In the genomic region with DNA sequence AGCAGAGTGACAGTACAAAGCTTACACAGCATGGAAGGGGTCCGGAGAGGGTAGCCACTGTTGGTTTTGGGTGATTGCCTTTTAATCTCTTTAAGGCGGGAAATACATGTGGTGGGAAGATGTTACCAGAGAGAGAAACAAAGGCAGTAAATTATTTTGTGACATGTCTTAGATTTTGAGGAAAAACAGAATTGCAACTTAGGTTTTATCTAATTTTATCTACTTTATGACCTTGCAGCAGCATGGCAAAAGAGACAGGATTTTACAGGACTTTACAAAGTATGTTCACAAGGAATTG, we compare ENCODE assay signal across 11 cellular contexts. TPM values are rescaled to one million over a fixed set of nuclear protein-coding genes. Genes with fewer than 3 reads are reported as not detected.
A peak's percentile ranks its signal among the peaks of the same experiment; 100 is the strongest.
DNase-seq lines count a peak whose midpoint lies in the region; ATAC-seq and TF ChIP-seq lines count a peak whose summit lies in the region.
"Had no signal": no experiment of that assay in that cellular context is flagged by ENCODE, and none has a peak within 500 bp of the region (broad histone marks: within the 10 kb centered on the region; RNA-seq: fewer than 3 reads in every experiment).

No MANE protein-coding gene starts in this region.

- H3K4me3 Mint-ChIP-seq in central memory CD8-positive, alpha-beta T cell: peak overlapping the region; percentile 85

- H3K36me3 ChIP-seq in left ventricle myocardium inferior (no peaks in the 10 kb centered on the region), muscle layer of colon (ENCODE audit: insufficient read depth, low read length) (no peaks in the 10 kb centered on the region), upper lobe of left lung (no peaks in the 10 kb centered on the region)

- H3K9me3 Mint-ChIP-seq in central memory CD8-positive, alpha-beta T cell: no peaks in the 10 kb centered on the region

- H3K9me3 ChIP-seq in left ventricle myocardium inferior (replicated peaks) (no peaks in the 10 kb centered on the region), muscle layer of colon (ENCODE audit: low read length) (no peaks in the 10 kb centered on the region), upper lobe of left lung (no peaks in the 10 kb centered on the region)

- H3K4me3 ChIP-seq in left ventricle myocardium inferior (peak overlapping the region; percentile 67), muscle layer of colon (ENCODE audit: low read depth in 1 of 2, low read length in 2 of 2) (peak overlapping the region; percentile 0 to 45), upper lobe of left lung (peak overlapping the region; percentile 40 to 69 (median 55))

- H3K27ac ChIP-seq in left ventricle myocardium inferior (replicated peaks) (peak overlapping the region; percentile 93), muscle layer of colon (ENCODE audit: low read depth, low read length) (peak overlapping the region; percentile 76), upper lobe of left lung (peak overlapping the region; percentile 89 to 94 (median 92))

- intact Hi-C loops in left ventricle myocardium inferior (cut with micrococcal nuclease) (no loop called here), Right ventricle myocardium superior (cut with DNase I) (no loop called here)

- TF ChIP-seq EP300 in upper lobe of left lung (IDR thresholded peaks at IDR 0.05): no peak

- peaks cover 37% of the 10 kb centered on the region for H3K27me3 ChIP-seq in left ventricle myocardium inferior (ENCODE audit: low read depth)
- H3K27me3 ChIP-seq in muscle layer of colon (ENCODE audit: control insufficient read depth in 1 of 2, insufficient read depth in 2 of 2, low read length in 2 of 2): no peaks in the 10 kb centered on the region
- no peaks in the 10 kb centered on the region for H3K27me3 ChIP-seq in upper lobe of left lung

- H3K27me3 Mint-ChIP-seq in central memory CD8-positive, alpha-beta T cell: no peaks in the 10 kb centered on the region

- peak overlapping the region; percentile 93 for H3K27ac Mint-ChIP-seq in central memory CD8-positive, alpha-beta T cell (ENCODE audit: low read depth)

- H3K4me1 ChIP-seq in left ventricle myocardium inferior: peaks cover 72% of the 10 kb centered on the region
- H3K4me1 ChIP-seq in muscle layer of colon (ENCODE audit: insufficient read depth, low read length): peaks cover 26% of the 10 kb centered on the region
- H3K4me1 ChIP-seq in upper lobe of left lung: peaks cover 46 to 69% (median 55%) of the 10 kb centered on the region in 4 donors

- no peak for TF ChIP-seq POLR2A in upper lobe of left lung (IDR thresholded peaks at IDR 0.05)

- no peak overlapping the region for H3K9ac ChIP-seq in muscle layer of colon (ENCODE audit: low read length)

- TF ChIP-seq CTCF in left ventricle myocardium inferior (IDR thresholded peaks at IDR 0.05; ENCODE audit: borderline replicate concordance) (no peak), upper lobe of left lung (IDR thresholded peaks at IDR 0.05) (no peak)

- peaks cover 37% of the 10 kb centered on the region for H3K36me3 Mint-ChIP-seq in central memory CD8-positive, alpha-beta T cell (ENCODE audit: insufficient read depth)

- WGBS in upper lobe of left lung, 2 donors: 53 to 63% methylated on average over 2 of the region's 2 CpGs

- DNase-seq in left ventricle myocardium inferior (no peak), Right ventricle myocardium superior (no peak), upper lobe of left lung (no peak), SW 1271 (lab: John Stamatoyannopoulos, UW) (no peak), nucleus accumbens (lab: John Stamatoyannopoulos, UW) (no peak)
- no peak for DNase-seq in central memory CD8-positive, alpha-beta T cell (ENCODE audit: low spot score in 2 of 2)
- DNase-seq: NCI-H226 had no signal

- ATAC-seq in Right ventricle myocardium superior (ENCODE audit: poor library complexity) (no peak), upper lobe of left lung (ENCODE audit: low FRiP score in 2 of 2) (no peak), HG03159 (IDR thresholded peaks at IDR 0.05; ENCODE audit: unreplicated experiment) (no peak)
- ATAC-seq in central memory CD8-positive, alpha-beta T cell (replicated peaks; ENCODE audit: extremely low read depth, poor library complexity, severe bottlenecking): no peak

- peaks cover 62% of the 10 kb centered on the region for H3K4me1 Mint-ChIP-seq in central memory CD8-positive, alpha-beta T cell

RNA-seq across cellular contexts. Expression of a gene that starts 1.9 kb away (rescaled TPM):
- total RNA-seq in left ventricle myocardium inferior: 160 TPM
- 194 TPM for total RNA-seq in Right ventricle myocardium superior
- 100 to 1,000 TPM; 113 to 704 (median 271) TPM for total RNA-seq in upper lobe of left lung

RNA-seq across cellular contexts. Expression of a gene that starts 4.3 kb away (rescaled TPM):
- total RNA-seq in left ventricle myocardium inferior: 83.5 TPM
- 83.1 TPM for total RNA-seq in Right ventricle myocardium superior
- 100 to 1,000 TPM in 1 of 6 donors, 10 to 100 TPM in 5; 16.8 to 119 (median 74.5) TPM for total RNA-seq in upper lobe of left lung

RNA-seq across cellular contexts. Expression of a gene that starts 10.2 kb away (rescaled TPM):
- not detected for total RNA-seq in left ventricle myocardium inferior
- total RNA-seq in Right ventricle myocardium superior: not detected
- not detected for total RNA-seq in upper lobe of left lung
- total RNA-seq: left lobe of liver, ureter had no signal

RNA-seq across cellular contexts. Expression of a gene that starts 11.2 kb away (rescaled TPM):
- 259 TPM for total RNA-seq in left ventricle myocardium inferior
- total RNA-seq in Right ventricle myocardium superior: 287 TPM
- 100 to 1,000 TPM; 132 to 860 (median 360) TPM for total RNA-seq in upper lobe of left lung

RNA-seq across cellular contexts. Expression of a gene that starts 20.6 kb away (rescaled TPM):
- 7.2 TPM for total RNA-seq in left ventricle myocardium inferior
- 6.1 TPM for total RNA-seq in Right ventricle myocardium superior
- total RNA-seq in upper lobe of left lung: 100 to 1,000 TPM in 2 of 6 donors, 10 to 100 TPM in 4; 34.1 to 535 (median 65.2) TPM
